In genomic region chr3:10007126-10007782, GRCh38 we compare ENCODE assay signal across 27 cellular contexts.
"Had no signal": no experiment of that assay in that cellular context is flagged by ENCODE, and none has a peak within 500 bp of the region (broad histone marks: within the 10 kb centered on the region; RNA-seq: fewer than 3 reads in every experiment).

No MANE protein-coding gene starts in this region.

- H3K27me3 ChIP-seq: esophagus muscularis mucosa, foreskin keratinocyte, heart left ventricle, pancreas, stomach, transverse colon, uterus had no signal

- H3K27me3 Mint-ChIP-seq: stimulated activated naive B cell treated with anti-CD40 and anti-IgM and Interleukin-4, amounts not matched to agents 10 μg/mL and 1 μg/mL and 100 μg/mL, for 72 hours had no signal

- H3K9me3 ChIP-seq: esophagus muscularis mucosa, heart left ventricle, left ventricle myocardium inferior, pancreas, prostate gland, stomach, transverse colon, uterus had no signal

- DNase-seq: activated CD4-positive, alpha-beta T cell treated with anti-CD3 and anti-CD28 coated beads, Interleukin-2, amount 50 U/mL, for 1 hour; activated CD4-positive, CD25-positive, alpha-beta regulatory T cell treated with anti-CD3 and anti-CD28 coated beads, Interleukin-2, amount 50 U/mL, for 72 hours; activated naive CD4-positive, alpha-beta T cell treated with Interleukin-2 at 50 U/mL for 16 hours; activated T-cell treated with anti-CD3 and anti-CD28 coated beads, Interleukin-2, amount 50 U/mL, for 4 hours; anterior cingulate cortex; dermis blood vessel endothelial cell; effector CD4-positive, alpha-beta T cell; foreskin keratinocyte; heart left ventricle; kidney glomerular epithelial cell; left ventricle myocardium inferior; naive B cell; pancreas; retina; small intestine; stimulated activated CD4-positive, alpha-beta T cell treated with anti-CD3 and anti-CD28 coated beads, Interleukin-4, amount 100 ng/mL, for 24 hours; stimulated activated naive B cell treated with anti-CD40 and anti-IgM and Interleukin-4, amounts not matched to agents 10 μg/mL and 1 μg/mL and 100 μg/mL, for 72 hours; stomach; T-helper 2 cell; transverse colon; uterus had no signal

- FAIRE-seq: bronchial epithelial cell, colon, pancreas, small intestine had no signal

- H3K4me1 ChIP-seq: foreskin keratinocyte had no signal

- ATAC-seq: activated T-cell treated with anti-CD3 and anti-CD28 coated beads, Interleukin-2, amount 50 U/mL, for 4 hours; foreskin keratinocyte; heart left ventricle; pancreas; sciatic nerve; stimulated activated naive B cell treated with anti-CD40 and anti-IgM and Interleukin-4, amounts not matched to agents 10 μg/mL and 1 μg/mL and 100 μg/mL, for 72 hours had no signal

- H3K36me3 Mint-ChIP-seq: activated naive CD8-positive, alpha-beta T cell; naive B cell had no signal

- H3K27ac ChIP-seq: esophagus muscularis mucosa, foreskin keratinocyte, heart left ventricle, left ventricle myocardium inferior, pancreas, prostate gland, stomach, transverse colon, uterus had no signal

- H3K4me3 ChIP-seq: esophagus muscularis mucosa, heart left ventricle, left ventricle myocardium inferior, pancreas, prostate gland, stomach, transverse colon, uterus had no signal

- H3K27ac Mint-ChIP-seq: activated naive CD8-positive, alpha-beta T cell; stimulated activated naive B cell treated with anti-CD40 and anti-IgM and Interleukin-4, amounts not matched to agents 10 μg/mL and 1 μg/mL and 100 μg/mL, for 72 hours had no signal

- H3K9me3 Mint-ChIP-seq: activated T-cell treated with anti-CD3 and anti-CD28 coated beads, Interleukin-2, amount 50 U/mL, for 4 hours; naive B cell; stimulated activated naive B cell treated with anti-CD40 and anti-IgM and Interleukin-4, amounts not matched to agents 10 μg/mL and 1 μg/mL and 100 μg/mL, for 72 hours had no signal

- H3K36me3 ChIP-seq: heart left ventricle, left ventricle myocardium inferior, pancreas, prostate gland, stomach, transverse colon, uterus had no signal
